In the genomic region with DNA sequence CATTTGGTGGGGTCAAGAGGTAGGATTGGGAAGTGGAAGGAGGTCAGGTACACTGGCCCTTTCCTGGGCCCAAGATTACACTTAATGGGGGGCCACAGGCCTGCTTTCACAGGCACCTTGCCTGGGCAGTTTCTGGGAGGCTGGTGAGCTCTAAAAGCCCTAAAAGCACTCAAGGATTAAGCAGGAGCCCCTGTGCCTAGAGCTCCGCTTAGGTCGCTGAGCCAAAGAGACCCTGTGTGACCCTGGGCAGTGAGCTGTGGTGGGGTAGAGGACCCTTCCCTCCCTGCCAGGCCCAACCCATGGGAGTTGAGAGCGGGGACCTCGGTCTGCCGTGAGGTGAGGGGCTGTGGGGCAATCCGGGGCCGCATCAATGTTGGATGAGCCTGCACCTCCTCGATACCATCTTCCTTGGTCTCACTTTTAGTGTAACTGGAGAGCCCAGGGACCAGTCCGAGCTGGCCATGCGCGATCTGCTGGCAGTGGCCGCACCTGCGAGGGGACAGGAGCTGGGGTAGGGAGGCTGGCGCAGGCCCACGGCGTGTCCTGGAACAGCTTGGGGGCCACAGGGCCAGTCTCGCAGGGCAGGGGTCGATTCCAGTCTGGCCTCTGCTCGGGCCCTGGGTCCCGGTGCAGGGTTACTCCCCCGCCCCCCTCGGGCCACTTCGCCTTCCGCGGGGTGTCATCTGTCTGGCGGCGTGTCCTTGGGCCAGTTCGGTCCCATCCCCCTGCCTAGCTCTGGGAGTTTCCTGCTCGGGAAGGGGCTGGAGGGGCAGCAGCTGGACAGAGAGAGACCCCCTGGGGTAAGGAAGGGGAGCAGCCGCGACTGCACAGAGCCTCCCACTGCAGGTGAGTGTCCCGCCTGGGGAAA, we compare ENCODE assay signal across 17 cellular contexts.
"Had no signal": no experiment of that assay in that cellular context is flagged by ENCODE, and none has a peak within 500 bp of the region (broad histone marks: within the 10 kb centered on the region; RNA-seq: fewer than 3 reads in every experiment).

No MANE protein-coding gene starts in this region.

- H3K27ac ChIP-seq: hepatocyte, neural progenitor cell, pancreas, sigmoid colon had no signal

- H3K9me3 Mint-ChIP-seq: activated CD4-positive, alpha-beta memory T cell treated with anti-CD3 and anti-CD28 coated beads, Interleukin-2, amount 10 ng/mL, durations not matched to agents 7 days and 5 days; activated naive CD4-positive, alpha-beta T cell treated with anti-CD3 and anti-CD28 coated beads, Interleukin-2, amount 50 U/mL, for 72 hours; naive B cell; neural progenitor cell; stimulated activated memory B cell treated with anti-CD40 and anti-IgM and Interleukin-4, amounts not matched to agents 10 μg/mL and 1 μg/mL and 100 μg/mL, for 72 hours; T-helper 2 cell treated with Interferon-gamma antibody and Interleukin-4, amounts not matched to agents 5 μg/mL and 100 μg/mL, for 36 hours had no signal

- FAIRE-seq: keratinocyte, pancreas had no signal

- H3K79me2 ChIP-seq: hepatocyte had no signal

- H3K9ac ChIP-seq: neural progenitor cell had no signal

- DNase-seq: activated CD4-positive, alpha-beta memory T cell treated with anti-CD3 and anti-CD28 coated beads, Interleukin-2, amount 10 ng/mL, durations not matched to agents 7 days and 5 days; activated CD4-positive, alpha-beta T cell treated with anti-CD3 and anti-CD28 coated beads for 48 hours; activated CD4-positive, CD25-positive, alpha-beta regulatory T cell; activated gamma-delta T cell; foreskin fibroblast; naive B cell; sigmoid colon; stimulated activated CD4-positive, alpha-beta T cell treated with anti-CD3 and anti-CD28 coated beads, Interleukin-4, amount 100 ng/mL, for 4 hours had no signal

- H3K4me1 ChIP-seq: pancreas had no signal

- H3K4me2 ChIP-seq: hepatocyte, neural progenitor cell had no signal

- H3K27ac Mint-ChIP-seq: activated CD4-positive, alpha-beta memory T cell treated with anti-CD3 and anti-CD28 coated beads, Interleukin-2, amount 10 ng/mL, durations not matched to agents 7 days and 5 days; activated naive CD4-positive, alpha-beta T cell treated with anti-CD3 and anti-CD28 coated beads, Interleukin-2, amount 50 U/mL, for 72 hours; naive B cell; stimulated activated memory B cell treated with anti-CD40 and anti-IgM and Interleukin-4, amounts not matched to agents 10 μg/mL and 1 μg/mL and 100 μg/mL, for 72 hours; T-helper 2 cell treated with Interferon-gamma antibody and Interleukin-4, amounts not matched to agents 5 μg/mL and 100 μg/mL, for 36 hours had no signal

- H3K4me3 ChIP-seq: hepatocyte, mucosa of descending colon, neural progenitor cell, pancreas, sigmoid colon had no signal

- H2AFZ ChIP-seq: hepatocyte, neural progenitor cell had no signal

- H3K4me1 Mint-ChIP-seq: activated CD4-positive, alpha-beta memory T cell treated with anti-CD3 and anti-CD28 coated beads, Interleukin-2, amount 10 ng/mL, durations not matched to agents 7 days and 5 days had no signal

- H3K36me3 ChIP-seq: neural progenitor cell, pancreas, sigmoid colon had no signal

- H3K36me3 Mint-ChIP-seq: activated naive CD4-positive, alpha-beta T cell treated with anti-CD3 and anti-CD28 coated beads, Interleukin-2, amount 50 U/mL, for 72 hours; naive B cell; neural progenitor cell; stimulated activated memory B cell treated with anti-CD40 and anti-IgM and Interleukin-4, amounts not matched to agents 10 μg/mL and 1 μg/mL and 100 μg/mL, for 72 hours had no signal

- ATAC-seq: activated naive CD4-positive, alpha-beta T cell treated with anti-CD3 and anti-CD28 coated beads, Interleukin-2, amount 50 U/mL, for 72 hours; left lobe of liver; mucosa of descending colon; pancreas; stimulated activated memory B cell treated with anti-CD40 and anti-IgM and Interleukin-4, amounts not matched to agents 10 μg/mL and 1 μg/mL and 100 μg/mL, for 72 hours had no signal

- H3K27me3 ChIP-seq: sigmoid colon had no signal

- H3K9me3 ChIP-seq: mucosa of descending colon, pancreas, sigmoid colon had no signal

- H3K4me3 Mint-ChIP-seq: activated CD4-positive, alpha-beta memory T cell treated with anti-CD3 and anti-CD28 coated beads, Interleukin-2, amount 10 ng/mL, durations not matched to agents 7 days and 5 days; naive B cell; neural progenitor cell; stimulated activated memory B cell treated with anti-CD40 and anti-IgM and Interleukin-4, amounts not matched to agents 10 μg/mL and 1 μg/mL and 100 μg/mL, for 72 hours; T-helper 2 cell treated with Interferon-gamma antibody and Interleukin-4, amounts not matched to agents 5 μg/mL and 100 μg/mL, for 36 hours had no signal
